ENCODE assay signal across 10 cellular contexts in genomic region chr1:111275079-111275478, GRCh38. TPM values are rescaled to one million over a fixed set of nuclear protein-coding genes. Genes with fewer than 3 reads are reported as not detected.
DNase-seq lines count a peak whose midpoint lies in the region; ATAC-seq and TF ChIP-seq lines count a peak whose summit lies in the region.
"Had no signal": no experiment of that assay in that cellular context is flagged by ENCODE, and none has a peak within 500 bp of the region (broad histone marks: within the 10 kb centered on the region; RNA-seq: fewer than 3 reads in every experiment).

No MANE protein-coding gene starts in this region.

- H3F3A ChIP-seq in neural progenitor cell (ENCODE audit: low read depth): no peaks in the 10 kb centered on the region

- no peaks in the 10 kb centered on the region for H3K27me3 Mint-ChIP-seq in neural progenitor cell (ENCODE audit: insufficient read depth, low read depth)
- H3K27me3 Mint-ChIP-seq in chondrocyte (ENCODE audit: low read depth): peaks cover 8% of the 10 kb centered on the region

- WGBS in hepatocyte (ENCODE audit: low lambda C conversion rate, missing lambda C conversion rate): 84% methylated on average over 1 of the region's 1 CpG

- H3K36me3 ChIP-seq in hepatocyte (replicated peaks; ENCODE audit: insufficient read depth, low read depth): no peaks in the 10 kb centered on the region
- H3K36me3 ChIP-seq in neural progenitor cell: no peaks in the 10 kb centered on the region

- H3K27me3 ChIP-seq in hepatocyte (no peaks in the 10 kb centered on the region), neural progenitor cell (no peaks in the 10 kb centered on the region)

- H3K79me2 ChIP-seq in hepatocyte (no peaks in the 10 kb centered on the region), neural progenitor cell (ENCODE audit: low read depth) (no peaks in the 10 kb centered on the region)

- H3K4me1 Mint-ChIP-seq in neural progenitor cell (no peaks in the 10 kb centered on the region), chondrocyte (ENCODE audit: low read depth) (no peaks in the 10 kb centered on the region)

- no peaks in the 10 kb centered on the region for H3K9me3 Mint-ChIP-seq in neural progenitor cell
- peaks cover 14% of the 10 kb centered on the region for H3K9me3 Mint-ChIP-seq in chondrocyte (ENCODE audit: low read depth)

- H3K27ac Mint-ChIP-seq in neural progenitor cell: no peak overlapping the region
- no peak overlapping the region for H3K27ac Mint-ChIP-seq in chondrocyte (ENCODE audit: unreplicated experiment)

- TF ChIP-seq CTCF in HFF-Myc (IDR thresholded peaks at IDR 0.05; ENCODE audit: low read depth, low read length, missing control alignments) (no peak), hepatocyte (IDR thresholded peaks at IDR 0.05; ENCODE audit: poor library complexity) (no peak), neural progenitor cell (IDR thresholded peaks at IDR 0.05) (no peak), chondrocyte (IDR thresholded peaks at IDR 0.05) (no peak)

- peak; percentile 64 for DNase-seq in A172 (ENCODE audit: low spot score)
- DNase-seq in HFF-Myc (ENCODE audit: extremely low read depth, low read depth): peak; percentile 67
- DNase-seq in activated T-cell treated with anti-CD3 and anti-CD28 coated beads, Interleukin-2, amount 50 U/mL, for 48 hours: peak; percentile 54 to 67
- DNase-seq in hepatocyte (ENCODE audit: low spot score): peak; percentile 10
- DNase-seq in neural progenitor cell (ENCODE audit: low spot score): no peak
- no peak for DNase-seq in LoVo (ENCODE audit: low spot score)
- no peak for DNase-seq in chondrocyte (ENCODE audit: low spot score)

- H3K36me3 Mint-ChIP-seq in neural progenitor cell: no peaks in the 10 kb centered on the region
- no peaks in the 10 kb centered on the region for H3K36me3 Mint-ChIP-seq in chondrocyte (ENCODE audit: low read depth)

- no peak overlapping the region for H3K4me2 ChIP-seq in hepatocyte
- H3K4me2 ChIP-seq in neural progenitor cell: no peak overlapping the region

- no peaks in the 10 kb centered on the region for H3K9me3 ChIP-seq in hepatocyte (ENCODE audit: low read depth)
- no peaks in the 10 kb centered on the region for H3K9me3 ChIP-seq in neural progenitor cell (ENCODE audit: low read depth)

- H3K4me3 ChIP-seq in HFF-Myc (replicated peaks; ENCODE audit: low read depth, low read length): no peak overlapping the region
- H3K4me3 ChIP-seq in hepatocyte: no peak overlapping the region
- H3K4me3 ChIP-seq in neural progenitor cell: no peak overlapping the region

- no peaks in the 10 kb centered on the region for H3K9me2 ChIP-seq in hepatocyte (replicated peaks; ENCODE audit: insufficient read depth)

- H4K20me1 ChIP-seq in hepatocyte (ENCODE audit: insufficient read depth, poor library complexity, severe bottlenecking) (no peaks in the 10 kb centered on the region), neural progenitor cell (ENCODE audit: low read depth) (no peaks in the 10 kb centered on the region)

- no peak overlapping the region for H3K9ac ChIP-seq in neural progenitor cell

- ATAC-seq in GM18517 (IDR thresholded peaks at IDR 0.05; ENCODE audit: unreplicated experiment): no peak

- H3K4me1 ChIP-seq in hepatocyte (ENCODE audit: insufficient read depth) (no peaks in the 10 kb centered on the region), neural progenitor cell (peaks cover 9% of the 10 kb centered on the region)

- H3K4me3 Mint-ChIP-seq in neural progenitor cell (no peak overlapping the region), chondrocyte (ENCODE audit: unreplicated experiment) (no peak overlapping the region)

- no peak overlapping the region for H3K27ac ChIP-seq in hepatocyte
- no peak overlapping the region for H3K27ac ChIP-seq in neural progenitor cell

- H2AFZ ChIP-seq in hepatocyte (no peak overlapping the region), neural progenitor cell (replicated peaks) (no peak overlapping the region)

RNA-seq across cellular contexts. Expression of gene CHIA, which starts 15.6 kb away (rescaled TPM):
- total RNA-seq in A172 (2014; rRNA removed; shearing (Covaris generic)): not detected in 2 replicates
- 0.28 TPM in 1 of 2 replicates, not detected in the other for total RNA-seq in hepatocyte
- polyA plus RNA-seq in hepatocyte: not detected in 2 replicates
- total RNA-seq in neural progenitor cell (ENCODE audit: low replicate concordance): not detected in 2 replicates
- total RNA-seq in chondrocyte: not detected in 3 replicates
- total RNA-seq: dermis microvascular lymphatic vessel endothelial cell, NCI-H460 had no signal

RNA-seq across cellular contexts. Expression of gene CHI3L2, which starts 47.6 kb away (rescaled TPM):
- total RNA-seq in A172 (2014; rRNA removed; shearing (Covaris generic)): 0.48 and 2.5 TPM in 2 replicates
- total RNA-seq in hepatocyte (2.4 and 5.7 TPM in 2 replicates), neural progenitor cell (ENCODE audit: low replicate concordance) (not detected in 2 replicates), chondrocyte (not detected in 3 replicates)
- 0.24 and 3.9 TPM in 2 replicates for polyA plus RNA-seq in hepatocyte
- total RNA-seq: dermis microvascular lymphatic vessel endothelial cell had no signal

Comparison
In these comparisons a context has a peak if more than half of its experiments do, and no peak if none do; other contexts are left out.
1. DNase-seq: peak in A172 (single experiment), HFF-Myc (single experiment), activated T-cell treated with anti-CD3 and anti-CD28 coated beads, Interleukin-2, amount 50 U/mL, for 48 hours (2 of 2) and hepatocyte (single experiment); none in neural progenitor cell (single experiment), LoVo (single experiment) and chondrocyte (single experiment).